ENCODE assay signal across 30 cellular contexts in genomic region chr2:214816135-214816534, GRCh38.
"Had no signal": no experiment of that assay in that cellular context is flagged by ENCODE, and none has a peak within 500 bp of the region (broad histone marks: within the 10 kb centered on the region; RNA-seq: fewer than 3 reads in every experiment).

No MANE protein-coding gene starts in this region.

- H3K4me3 ChIP-seq: adrenal gland, K562, PC-9 had no signal

- H3K9me3 Mint-ChIP-seq: activated B cell treated with CpG ODN at 0.5 μM for 24 hours; activated CD4-positive, alpha-beta memory T cell treated with anti-CD3 and anti-CD28 coated beads for 36 hours; activated naive CD4-positive, alpha-beta T cell treated with anti-CD3 and anti-CD28 coated beads for 36 hours; activated naive CD4-positive, alpha-beta T cell treated with anti-CD3 and anti-CD28 coated beads, Interleukin-2, amount 50 U/mL, for 72 hours; activated T-cell treated with anti-CD3 and anti-CD28 coated beads, Interleukin-2, amount 50 U/mL, for 4 hours; activated T-helper 1 cell treated with anti-CD3 and anti-CD28 coated beads, Interleukin-12 subunit alpha, Interleukin-12 subunit beta, Interleukin-2, Interleukin-4 antibody, amounts not matched to agents 30 ng/mL and 10 ng/mL and 1 ng/mL, durations not matched to agents 14 hours and 24 hours and 36 hours; T-cell had no signal

- H3K27ac ChIP-seq: adrenal gland, brain microvascular endothelial cell, PC-9, RWPE1, VCaP had no signal

- H3K4me3 Mint-ChIP-seq: activated B cell treated with CpG ODN at 0.5 μM for 24 hours; activated CD4-positive, alpha-beta memory T cell treated with anti-CD3 and anti-CD28 coated beads for 36 hours; activated naive CD4-positive, alpha-beta T cell treated with anti-CD3 and anti-CD28 coated beads for 36 hours; activated T-cell treated with anti-CD3 and anti-CD28 coated beads, Interleukin-2, amount 50 U/mL, for 4 hours; activated T-helper 1 cell treated with anti-CD3 and anti-CD28 coated beads, Interleukin-12 subunit alpha, Interleukin-12 subunit beta, Interleukin-2, Interleukin-4 antibody, amounts not matched to agents 30 ng/mL and 10 ng/mL and 1 ng/mL, durations not matched to agents 14 hours and 24 hours and 36 hours; T-cell; T-helper 17 cell had no signal

- H3K27ac Mint-ChIP-seq: activated B cell treated with CpG ODN at 0.5 μM for 24 hours; activated CD4-positive, alpha-beta memory T cell treated with anti-CD3 and anti-CD28 coated beads for 36 hours; activated naive CD4-positive, alpha-beta T cell treated with anti-CD3 and anti-CD28 coated beads for 36 hours; activated naive CD4-positive, alpha-beta T cell treated with anti-CD3 and anti-CD28 coated beads, Interleukin-2, amount 50 U/mL, for 72 hours; activated T-helper 1 cell treated with anti-CD3 and anti-CD28 coated beads, Interleukin-12 subunit alpha, Interleukin-12 subunit beta, Interleukin-2, Interleukin-4 antibody, amounts not matched to agents 30 ng/mL and 10 ng/mL and 1 ng/mL, durations not matched to agents 14 hours and 24 hours and 36 hours; T-cell; T-helper 17 cell had no signal

- H3K27me3 ChIP-seq: adrenal gland, brain microvascular endothelial cell had no signal

- H3K4me1 Mint-ChIP-seq: activated B cell treated with CpG ODN at 0.5 μM for 24 hours had no signal

- DNase-seq: activated B cell treated with CpG ODN at 0.5 μM for 24 hours; activated CD4-positive, alpha-beta memory T cell treated with anti-CD3 and anti-CD28 coated beads for 36 hours; activated CD4-positive, alpha-beta T cell treated with anti-CD3 and anti-CD28 coated beads for 4 hours; activated CD4-positive, alpha-beta T cell treated with anti-CD3 and anti-CD28 coated beads, Interleukin-2, amount 50 U/mL, for 1 hour; activated CD4-positive, CD25-positive, alpha-beta regulatory T cell treated with anti-CD3 and anti-CD28 coated beads, Interleukin-2, amount 50 U/mL, for 72 hours; activated CD8-positive, alpha-beta memory T cell treated with anti-CD3 and anti-CD28 coated beads, Interleukin-2, amount 50 U/mL, for 4 hours; activated gamma-delta T cell treated with Interleukin-2 at 50 U/mL for 16 hours; activated naive CD4-positive, alpha-beta T cell treated with anti-CD3 and anti-CD28 coated beads for 36 hours; activated T-cell treated with anti-CD3 and anti-CD28 coated beads for 4 hours; activated T-cell treated with anti-CD3 and anti-CD28 coated beads, Interleukin-2, amount 50 U/mL, for 4 hours; adrenal gland; brain microvascular endothelial cell; central memory CD4-positive, alpha-beta T cell; NCI-H1105; NCI-H1417 treated with DMSO at 0.1 percent for 48 hours; NCI-H2029; NCI-H446 treated with DMSO at 0.1 percent for 48 hours; NCI-H524; NCI-H69; PC-9; SIG-M5; T-cell; T-helper 17 cell had no signal

- H3K36me3 Mint-ChIP-seq: activated CD4-positive, alpha-beta memory T cell treated with anti-CD3 and anti-CD28 coated beads for 36 hours; T-cell had no signal

- H3K4me1 ChIP-seq: adrenal gland had no signal

- H3K36me3 ChIP-seq: adrenal gland, brain microvascular endothelial cell had no signal

- H3K9me3 ChIP-seq: adrenal gland had no signal

- ATAC-seq: activated naive CD4-positive, alpha-beta T cell treated with anti-CD3 and anti-CD28 coated beads, Interleukin-2, amount 50 U/mL, for 72 hours; activated T-cell treated with anti-CD3 and anti-CD28 coated beads, Interleukin-2, amount 50 U/mL, for 4 hours; K562; Right ventricle myocardium inferior; SK-N-SH treated with all-trans-retinoic acid at 6 μM for 48 hours; T-cell; T-helper 17 cell had no signal
